ENCODE assay signal across 2 cellular contexts in genomic region chr2:55017880-55018279, GRCh38.
TF ChIP-seq lines count a peak whose summit lies in the region.

No MANE protein-coding gene starts in this region.

TF ChIP-seq in GM23338, 12 proteins besides CTCF, POLR2A, EP300 and RAD21:
- TF ChIP-seq CREB1 (CRISPR knock-in tag; IDR thresholded peaks at IDR 0.05; ENCODE audit: low read depth), result no peak
- no peak for TF ChIP-seq REST (IDR thresholded peaks at IDR 0.05; ENCODE audit: unreplicated experiment)
- no peak for TF ChIP-seq NANOG (IDR thresholded peaks at IDR 0.05; ENCODE audit: borderline replicate concordance)
- no peak for TF ChIP-seq STAT1 (IDR thresholded peaks at IDR 0.05; ENCODE audit: unreplicated experiment)
TF ChIP-seq in GM23338: peak in this region for 0.

TF ChIP-seq in K562, 482 proteins besides CTCF, POLR2A, EP300 and RAD21:
- TF ChIP-seq, protein P1, sequence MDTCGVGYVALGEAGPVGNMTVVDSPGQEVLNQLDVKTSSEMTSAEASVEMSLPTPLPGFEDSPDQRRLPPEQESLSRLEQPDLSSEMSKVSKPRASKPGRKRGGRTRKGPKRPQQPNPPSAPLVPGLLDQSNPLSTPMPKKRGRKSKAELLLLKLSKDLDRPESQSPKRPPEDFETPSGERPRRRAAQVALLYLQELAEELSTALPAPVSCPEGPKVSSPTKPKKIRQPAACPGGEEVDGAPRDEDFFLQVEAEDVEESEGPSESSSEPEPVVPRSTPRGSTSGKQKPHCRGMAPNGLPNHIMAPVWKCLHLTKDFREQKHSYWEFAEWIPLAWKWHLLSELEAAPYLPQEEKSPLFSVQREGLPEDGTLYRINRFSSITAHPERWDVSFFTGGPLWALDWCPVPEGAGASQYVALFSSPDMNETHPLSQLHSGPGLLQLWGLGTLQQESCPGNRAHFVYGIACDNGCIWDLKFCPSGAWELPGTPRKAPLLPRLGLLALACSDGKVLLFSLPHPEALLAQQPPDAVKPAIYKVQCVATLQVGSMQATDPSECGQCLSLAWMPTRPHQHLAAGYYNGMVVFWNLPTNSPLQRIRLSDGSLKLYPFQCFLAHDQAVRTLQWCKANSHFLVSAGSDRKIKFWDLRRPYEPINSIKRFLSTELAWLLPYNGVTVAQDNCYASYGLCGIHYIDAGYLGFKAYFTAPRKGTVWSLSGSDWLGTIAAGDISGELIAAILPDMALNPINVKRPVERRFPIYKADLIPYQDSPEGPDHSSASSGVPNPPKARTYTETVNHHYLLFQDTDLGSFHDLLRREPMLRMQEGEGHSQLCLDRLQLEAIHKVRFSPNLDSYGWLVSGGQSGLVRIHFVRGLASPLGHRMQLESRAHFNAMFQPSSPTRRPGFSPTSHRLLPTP (IDR thresholded peaks at IDR 0.05; ENCODE audit: borderline replicate concordance, extremely low read depth, insufficient read length), result no peak
- TF ChIP-seq SAFB (IDR thresholded peaks at IDR 0.05; ENCODE audit: borderline replicate concordance, low read depth, low read length) (no peak), EHMT2 (IDR thresholded peaks at IDR 0.05) (no peak), USF1 (CRISPR knock-in tag; IDR thresholded peaks at IDR 0.05) (no peak), SMARCE1 (IDR thresholded peaks at IDR 0.05) (no peak), E2F1 (CRISPR knock-in tag; IDR thresholded peaks at IDR 0.05) (no peak), ZBTB17 (CRISPR knock-in tag; IDR thresholded peaks at IDR 0.05) (no peak), MECOM (CRISPR knock-in tag; IDR thresholded peaks at IDR 0.05) (no peak), ETV1 (tag; conservative IDR thresholded peaks at IDR 0.05; ENCODE audit: low read depth) (no peak), RFX5 (IDR thresholded peaks at IDR 0.05; ENCODE audit: low read depth, low read length) (no peak), ZNF766 (CRISPR knock-in tag; conservative IDR thresholded peaks at IDR 0.05) (no peak), ZNF175 (CRISPR knock-in tag; IDR thresholded peaks at IDR 0.05; ENCODE audit: low read depth) (no peak), ZNF609 (CRISPR knock-in tag; IDR thresholded peaks at IDR 0.05; ENCODE audit: borderline replicate concordance) (no peak)
